Comparison of ENCODE assay signal across 8 cellular contexts in genomic region chr2:196926562-196927317, GRCh38. TPM values are rescaled to one million over a fixed set of nuclear protein-coding genes. Genes with fewer than 3 reads are reported as not detected.
DNase-seq lines count a peak whose midpoint lies in the region; ATAC-seq and TF ChIP-seq lines count a peak whose summit lies in the region.

Gene PGAP1 (minus strand): TSS chr2:196926707. CDS start chr2:196926616, 91 bp downstream.

- peak within 1 kb of the TSS; percentile 91 for H3K4me2 ChIP-seq in mammary epithelial cell (ENCODE audit: insufficient read depth, low read depth, low read length)
- H3K4me2 ChIP-seq in smooth muscle cell = peak within 1 kb of the TSS; percentile 94

- CTCF ChIA-PET in mammary epithelial cell (lab: Charles Lee; ENCODE audit: low non-redundant PET) = no interaction called here

- DNase-seq in ACHN (peak; percentile 93), NCI-H2171 treated with DMSO at 0.1 percent for 48 hours (lab: John Stamatoyannopoulos, UW) (peak; percentile 93), mammary epithelial cell (peak; percentile 87), iPS-NIHi7 (ENCODE audit: extremely low spot score) (peak; percentile 93), smooth muscle cell (lab: John Stamatoyannopoulos, UW; ENCODE audit: unreplicated experiment) (peak; percentile 90)

- dilution Hi-C loops in mammary epithelial cell (cut with HindIII; ENCODE audit: low sequenced_read_pairs) = no loop called here

- no peaks in the 10 kb centered on the region for H3K9me3 ChIP-seq in mammary epithelial cell (replicated peaks; ENCODE audit: insufficient read depth, low read length)
- H3K9me3 ChIP-seq in smooth muscle cell (replicated peaks; ENCODE audit: low read depth) = no peaks in the 10 kb centered on the region

- no peaks in the 10 kb centered on the region for H3K27me3 ChIP-seq in mammary epithelial cell (ENCODE audit: insufficient read depth, low read length)
- H3K27me3 ChIP-seq in smooth muscle cell (ENCODE audit: low read depth) = no peaks in the 10 kb centered on the region

- H3K27ac ChIP-seq in VCaP (peak within 1 kb of the TSS; percentile 84), mammary epithelial cell (ENCODE audit: insufficient read depth, low read depth, low read length) (peak within 1 kb of the TSS; percentile 85), smooth muscle cell (ENCODE audit: low read depth) (peak within 1 kb of the TSS; percentile 80)

- peak within 1 kb of the TSS; percentile 94 for H3K9ac ChIP-seq in mammary epithelial cell (ENCODE audit: insufficient read depth, low read length)
- H3K9ac ChIP-seq in smooth muscle cell (ENCODE audit: low read depth) = peak within 1 kb of the TSS; percentile 83

- ATAC-seq in GM18870 (IDR thresholded peaks at IDR 0.05; ENCODE audit: unreplicated experiment) (peak; percentile 34), HG03108 (IDR thresholded peaks at IDR 0.05; ENCODE audit: unreplicated experiment) (peak; percentile 90)

- WGBS in mammary epithelial cell (ENCODE audit: low coverage, missing lambda C conversion rate) = 1% methylated on average over 27 of the region's 61 CpGs
- under 1% methylated on average over 44 of the region's 61 CpGs for WGBS in smooth muscle cell (ENCODE audit: low lambda C conversion rate)

- no peaks in the 10 kb centered on the region for H4K20me1 ChIP-seq in mammary epithelial cell (ENCODE audit: insufficient read depth, low read length)
- H4K20me1 ChIP-seq in smooth muscle cell (ENCODE audit: low read depth) = peaks cover 26% of the 10 kb centered on the region

- H3K36me3 ChIP-seq in mammary epithelial cell (ENCODE audit: insufficient read depth, low read length) = no peaks in the 10 kb centered on the region
- no peaks in the 10 kb centered on the region for H3K36me3 ChIP-seq in smooth muscle cell (ENCODE audit: low read depth)

- H3K79me2 ChIP-seq in mammary epithelial cell (ENCODE audit: insufficient read depth, low read length) (peaks cover 43% of the 10 kb centered on the region), smooth muscle cell (ENCODE audit: low read depth) (peaks cover 45% of the 10 kb centered on the region)

- H3K4me1 ChIP-seq in mammary epithelial cell (ENCODE audit: insufficient read depth, low read length) (peaks cover 19% of the 10 kb centered on the region), smooth muscle cell (ENCODE audit: low read depth) (peaks cover 32% of the 10 kb centered on the region)

- H3K4me3 ChIP-seq in mammary epithelial cell (replicated peaks in 1 of 3; ENCODE audit: insufficient read depth in 1 of 3, low read depth in 2 of 3, low read length in 3 of 3) = peak within 1 kb of the TSS; percentile 93 to 97 (median 96)
- peak within 1 kb of the TSS; percentile 78 for H3K4me3 ChIP-seq in smooth muscle cell

- H3F3A ChIP-seq in smooth muscle cell (ENCODE audit: low read depth) = peaks cover 5% of the 10 kb centered on the region

- intact Hi-C loops in mammary epithelial cell (cut with micrococcal nuclease) = loop anchor here (1.0 to 10.0 kb wide), 5 partner anchors 62 to 752 kb away; partner anchors contain the start of gene STK17B

- no TSS peak for BruUV-seq in mammary epithelial cell (replicated peaks; lab: Mats Ljungman, UMichigan)

- in situ Hi-C loops in ACHN (cut with HindIII; ENCODE audit: low pct_ligation_motif_present, low pct_unique_long_range_greater_than_20kb, low sequenced_read_pairs) = no loop called here
- in situ Hi-C loops in mammary epithelial cell (cut with MboI; ENCODE audit: low sequenced_read_pairs in 2 of 2) = no loop called here

- H2AFZ ChIP-seq in mammary epithelial cell (ENCODE audit: low read depth, low read length) = peak within 1 kb of the TSS; percentile 99
- H2AFZ ChIP-seq in smooth muscle cell (ENCODE audit: low read depth) = peak within 1 kb of the TSS; percentile 93

- no peak for TF ChIP-seq CTCF in VCaP (conservative IDR thresholded peaks at IDR 0.05)
- TF ChIP-seq CTCF in mammary epithelial cell (conservative IDR thresholded peaks at IDR 0.05 in 1 of 2, IDR thresholded peaks at IDR 0.05 in 1 of 2; ENCODE audit: extremely low read depth in 1 of 2, insufficient read depth in 1 of 2, low read depth in 1 of 2, low read length in 2 of 2) = no peak
- TF ChIP-seq CTCF in smooth muscle cell (IDR thresholded peaks at IDR 0.05; ENCODE audit: borderline replicate concordance, insufficient read depth, poor library complexity, severe bottlenecking) = no peak

RNA-seq across cellular contexts. Expression of gene PGAP1, which starts in this region (rescaled TPM):
- total RNA-seq in mammary epithelial cell (10 to 100 TPM; 13.7 to 21.3 TPM), smooth muscle cell (13.2 and 30.5 TPM in 2 replicates)
- polyA plus RNA-seq in mammary epithelial cell (3.0 TPM), smooth muscle cell (1.8 and 4.3 TPM in 2 replicates)
- polyA minus RNA-seq in mammary epithelial cell = 4.2 TPM

Comparison
In these comparisons a context has a peak if more than half of its experiments do, and no peak if none do; other contexts are left out.
1. Peak in every context shown above with its lines: DNase-seq, ATAC-seq, H3K4me3 ChIP-seq and H3K27ac ChIP-seq.